20 cellular contexts compared by ENCODE assay signal in the genomic region with DNA sequence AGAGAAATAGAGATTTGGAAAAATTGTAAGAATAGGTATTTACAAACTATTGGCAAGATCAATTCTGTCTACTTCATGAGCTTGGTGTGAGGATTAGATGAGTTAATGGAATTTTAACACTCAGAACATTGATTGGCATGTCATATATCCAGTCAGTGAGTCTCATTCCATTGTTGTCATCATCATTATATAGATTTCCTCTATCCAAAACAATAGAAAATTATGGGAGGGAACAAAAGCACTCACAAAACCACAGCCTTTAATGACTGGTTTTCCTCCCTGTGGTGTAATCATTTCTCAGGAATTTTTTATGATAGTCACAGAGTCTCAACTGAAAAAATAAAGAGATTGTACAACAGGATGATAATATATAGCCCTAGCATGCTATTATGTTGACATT.
A peak's percentile ranks its signal among the peaks of the same experiment; 100 is the strongest.
DNase-seq lines count a peak whose midpoint lies in the region; FAIRE-seq and TF ChIP-seq lines count a peak whose summit lies in the region.
"Had no signal": no experiment of that assay in that cellular context is flagged by ENCODE, and none has a peak within 500 bp of the region (broad histone marks: within the 10 kb centered on the region; RNA-seq: fewer than 3 reads in every experiment).

No MANE protein-coding gene starts in this region.

- TF ChIP-seq CTCF in astrocyte of the cerebellum (IDR thresholded peaks at IDR 0.05; ENCODE audit: low read depth, low read length, missing control alignments): no peak

- H3K9me3 Mint-ChIP-seq in T-helper 2 cell treated with Interferon-gamma antibody and Interleukin-4, amounts not matched to agents 5 μg/mL and 100 μg/mL, for 36 hours: no peaks in the 10 kb centered on the region
- H3K9me3 Mint-ChIP-seq: activated T-cell treated with anti-CD3 and anti-CD28 coated beads, Interleukin-2, amount 50 U/mL, for 24 hours; neural progenitor cell had no signal

- H3K27ac Mint-ChIP-seq in T-helper 2 cell treated with Interferon-gamma antibody and Interleukin-4, amounts not matched to agents 5 μg/mL and 100 μg/mL, for 36 hours: no peak overlapping the region
- H3K27ac Mint-ChIP-seq: activated T-cell treated with anti-CD3 and anti-CD28 coated beads, Interleukin-2, amount 50 U/mL, for 24 hours; neural progenitor cell had no signal

- in situ Hi-C loops in astrocyte of the cerebellum (cut with HindIII; ENCODE audit: low sequenced_read_pairs): no loop called here

- H3K4me3 Mint-ChIP-seq in T-helper 2 cell treated with Interferon-gamma antibody and Interleukin-4, amounts not matched to agents 5 μg/mL and 100 μg/mL, for 36 hours: no peak overlapping the region
- H3K4me3 Mint-ChIP-seq: activated T-cell treated with anti-CD3 and anti-CD28 coated beads, Interleukin-2, amount 50 U/mL, for 24 hours; neural progenitor cell had no signal

- H3K27me3 Mint-ChIP-seq in T-helper 2 cell treated with Interferon-gamma antibody and Interleukin-4, amounts not matched to agents 5 μg/mL and 100 μg/mL, for 36 hours (ENCODE audit: low read depth): no peaks in the 10 kb centered on the region
- H3K27me3 Mint-ChIP-seq: activated T-cell treated with anti-CD3 and anti-CD28 coated beads, Interleukin-2, amount 50 U/mL, for 24 hours had no signal

- H3K4me1 Mint-ChIP-seq in T-helper 2 cell treated with Interferon-gamma antibody and Interleukin-4, amounts not matched to agents 5 μg/mL and 100 μg/mL, for 36 hours (ENCODE audit: low read depth): peaks cover 3% of the 10 kb centered on the region
- H3K4me1 Mint-ChIP-seq: neural progenitor cell had no signal

- H3K36me3 Mint-ChIP-seq in T-helper 2 cell treated with Interferon-gamma antibody and Interleukin-4, amounts not matched to agents 5 μg/mL and 100 μg/mL, for 36 hours (ENCODE audit: low read depth): peaks cover 30% of the 10 kb centered on the region

- DNase-seq in EH (ENCODE audit: low read depth) (peak; percentile 76), HTR-8/SVneo (ENCODE audit: insufficient read length, low spot score) (peak; percentile 15), astrocyte of the cerebellum (ENCODE audit: low read depth) (peak; percentile 50), iris pigment epithelial cell (ENCODE audit: low read depth) (peak; percentile 28), AG08396 (ENCODE audit: low spot score) (no peak), NCI-H510A (lab: John Stamatoyannopoulos, UW) (no peak), DMS53 (lab: John Stamatoyannopoulos, UW) (no peak)
- DNase-seq in T-helper 2 cell treated with Interferon-gamma antibody and Interleukin-4, amounts not matched to agents 5 μg/mL and 100 μg/mL, for 36 hours (ENCODE audit: low spot score): no peak
- DNase-seq: activated CD4-positive, alpha-beta T cell treated with anti-CD3 and anti-CD28 coated beads, Interleukin-2, amount 50 U/mL, for 4 hours; activated T-cell treated with anti-CD3 and anti-CD28 coated beads, Interleukin-2, amount 50 U/mL, for 24 hours; cerebellar nuclear complex; DMS79 treated with DMSO at 0.1 percent for 48 hours; heart right ventricle; midbrain; NCI-H1105 treated with DMSO at 0.1 percent for 48 hours; NCI-H446 treated with DMSO at 0.1 percent for 48 hours; retina; stimulated activated CD4-positive, alpha-beta T cell treated with anti-CD3 and anti-CD28 coated beads, Interleukin-2, amount 100 ng/mL, for 24 hours had no signal

- H3K4me3 ChIP-seq in astrocyte of the cerebellum (ENCODE audit: low read depth, low read length): no peak overlapping the region
- H3K4me3 ChIP-seq: heart right ventricle, neural progenitor cell had no signal

- no peak for FAIRE-seq in HTR-8/SVneo (lab: Jason Lieb, UNC)
- FAIRE-seq: H1 had no signal

Comparison
In these comparisons a context has a peak if more than half of its experiments do, and no peak if none do; other contexts are left out.
1. DNase-seq: peak in EH (single experiment), HTR-8/SVneo (single experiment), astrocyte of the cerebellum (single experiment) and iris pigment epithelial cell (single experiment); none in T-helper 2 cell treated with Interferon-gamma antibody and Interleukin-4, amounts not matched to agents 5 μg/mL and 100 μg/mL, for 36 hours (single experiment), AG08396 (single experiment), NCI-H510A (single experiment) and DMS53 (single experiment).